In genomic region chr16:55711959-55712876, GRCh38 we compare ENCODE assay signal across 8 cellular contexts.
DNase-seq lines count a peak whose midpoint lies in the region; ATAC-seq and TF ChIP-seq lines count a peak whose summit lies in the region.

No MANE protein-coding gene starts in this region.

- in situ Hi-C loops in astrocyte of the cerebellum (cut with HindIII; ENCODE audit: low sequenced_read_pairs): no loop called here

- H3K4me3 ChIP-seq in astrocyte of the cerebellum (ENCODE audit: low read depth, low read length) (no peak overlapping the region), iPS DF 6.9 (ENCODE audit: low read length) (no peak overlapping the region)

- no peaks in the 10 kb centered on the region for H3K36me3 ChIP-seq in iPS DF 6.9 (ENCODE audit: control insufficient read depth, insufficient read depth, low read length)

- peak; percentile 75 for ATAC-seq in GM21723 (IDR thresholded peaks at IDR 0.05; ENCODE audit: unreplicated experiment)
- ATAC-seq in GM19328 (IDR thresholded peaks at IDR 0.05; ENCODE audit: unreplicated experiment): no peak

- DNase-seq in DMS153 treated with DMSO at 0.1 percent for 48 hours (lab: John Stamatoyannopoulos, UW; ENCODE audit: unreplicated experiment) (peak; percentile 69), NCI-H1092 (lab: John Stamatoyannopoulos, UW) (peak; percentile 65), T-helper 9 cell (peak; percentile 53), astrocyte of the cerebellum (ENCODE audit: low read depth) (peak; percentile 23), iPS DF 6.9 (ENCODE audit: low read depth, low spot score) (peak; percentile 55)
- DNase-seq in stimulated activated CD4-positive, alpha-beta T cell treated with anti-CD3 and anti-CD28 coated beads, Interleukin-12 subunit alpha, Interleukin-12 subunit beta, amount 100 ng/mL, for 48 hours (ENCODE audit: low read depth in 2 of 3, low spot score in 1 of 3): peak; percentile 34 to 63 (median 42)

- H3K9me3 ChIP-seq in iPS DF 6.9 (ENCODE audit: control insufficient read depth, insufficient read depth, low read length): no peaks in the 10 kb centered on the region

- H3K27ac ChIP-seq in iPS DF 6.9 (ENCODE audit: low read length): no peak overlapping the region

- TF ChIP-seq CTCF in astrocyte of the cerebellum (IDR thresholded peaks at IDR 0.05; ENCODE audit: low read depth, low read length, missing control alignments): peak; percentile 69

- no CpG with 5 or more reads among the region's 10 CpGs for WGBS in iPS DF 6.9 (ENCODE audit: insufficient coverage, insufficient read length)

- no peaks in the 10 kb centered on the region for H3K27me3 ChIP-seq in iPS DF 6.9 (ENCODE audit: control insufficient read depth, insufficient read depth, low read length)

- H3K4me1 ChIP-seq in iPS DF 6.9 (ENCODE audit: control insufficient read depth, insufficient read depth, low read length): no peaks in the 10 kb centered on the region
